In the genomic region with DNA sequence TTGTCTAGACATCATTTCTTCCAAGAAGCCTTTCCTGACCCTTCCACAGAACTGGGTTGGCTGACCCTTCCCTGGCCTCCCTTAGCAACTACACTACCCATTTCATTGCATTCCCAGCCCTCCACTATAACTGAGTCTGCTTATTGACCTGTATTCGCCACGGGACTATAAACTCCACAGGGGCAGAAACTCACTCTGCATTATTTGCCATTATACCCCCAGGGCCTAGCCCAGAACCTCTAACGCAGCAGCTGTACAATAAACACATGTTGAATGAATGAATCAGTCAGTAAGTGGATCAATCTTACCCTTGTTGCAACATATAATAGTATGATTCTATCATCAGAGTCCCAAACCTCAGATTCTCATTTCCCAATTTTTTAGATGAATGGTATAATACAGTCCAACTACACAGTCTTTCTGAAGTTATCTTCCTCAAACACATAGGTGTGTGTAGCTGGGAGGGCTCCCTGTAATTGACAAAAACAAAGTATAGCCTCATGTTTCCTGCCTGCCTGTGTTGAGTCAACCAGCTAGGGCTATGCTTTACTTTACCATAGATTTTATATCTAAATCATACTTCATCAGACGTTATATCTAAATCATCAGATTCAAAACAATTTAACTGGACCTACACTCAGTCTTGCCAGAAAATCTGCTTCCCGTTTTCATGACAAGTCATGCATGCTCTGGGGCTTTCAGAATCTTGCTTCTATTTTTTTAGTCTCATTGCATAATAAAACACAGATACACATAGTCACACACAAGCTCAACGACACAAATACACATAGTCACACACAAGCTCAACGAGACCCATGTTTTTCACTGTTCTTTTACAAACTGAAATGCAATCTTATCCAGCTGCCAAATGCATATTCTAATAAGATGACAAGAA, we compare ENCODE assay signal across 13 cellular contexts.
A peak's percentile ranks its signal among the peaks of the same experiment; 100 is the strongest.
DNase-seq lines count a peak whose midpoint lies in the region; ATAC-seq and TF ChIP-seq lines count a peak whose summit lies in the region.
"Had no signal": no experiment of that assay in that cellular context is flagged by ENCODE, and none has a peak within 500 bp of the region (broad histone marks: within the 10 kb centered on the region; RNA-seq: fewer than 3 reads in every experiment).

No MANE protein-coding gene starts in this region.

- POLR2A ChIA-PET in OCI-LY7 (lab: Charles Lee) = interaction anchor here (0.5 to 0.9 kb wide), 4 partner anchors 20 to 213 kb away, joined by 3 read pairs; no protein-coding TSS in a partner anchor

- peak overlapping the region; percentile 59 for H3K4me2 ChIP-seq in OCI-LY7 (ENCODE audit: low read length)
- H3K4me2 ChIP-seq: PC-9 had no signal

- no peaks in the 10 kb centered on the region for H3K27me3 ChIP-seq in sigmoid colon

- CTCF ChIA-PET in OCI-LY7 (lab: Charles Lee; ENCODE audit: unreplicated experiment) = no interaction called here

- no peaks in the 10 kb centered on the region for H3K9me2 ChIP-seq in OCI-LY7 (ENCODE audit: insufficient read depth, low read length)

- BruUV-seq in OCI-LY7 (replicated peaks; lab: Mats Ljungman, UMichigan) = no TSS peak

- H3K9me3 ChIP-seq in OCI-LY7 (ENCODE audit: low read length) (no peaks in the 10 kb centered on the region), sigmoid colon (peaks cover 0 to 7% (median under 1%) of the 10 kb centered on the region in 4 donors)

- peaks cover 22% of the 10 kb centered on the region for H3K4me1 ChIP-seq in OCI-LY7 (ENCODE audit: insufficient read depth, low read length, poor library complexity, severe bottlenecking)
- H3K4me1 ChIP-seq in sigmoid colon = no peaks in the 10 kb centered on the region

- H3K27ac ChIP-seq in OCI-LY7 (ENCODE audit: low read depth, low read length, poor library complexity, severe bottlenecking) = peak overlapping the region; percentile 59
- H3K27ac ChIP-seq in sigmoid colon = peak overlapping the region; percentile 25 to 53 (median 48)
- H3K27ac ChIP-seq: PC-9 had no signal

- no peaks in the 10 kb centered on the region for H3K36me3 ChIP-seq in OCI-LY7 (ENCODE audit: insufficient read depth, low read length)
- H3K36me3 ChIP-seq in sigmoid colon = no peaks in the 10 kb centered on the region

- no peak for TF ChIP-seq EP300 in sigmoid colon (IDR thresholded peaks at IDR 0.05)

- intact Hi-C loops in OCI-LY7 (cut with micrococcal nuclease; ENCODE audit: unreplicated experiment) (no loop called here), sigmoid colon (cut with DNase I) (no loop called here)

- no peaks in the 10 kb centered on the region for H4K20me1 ChIP-seq in OCI-LY7 (ENCODE audit: insufficient read depth, low read length)

- no peaks in the 10 kb centered on the region for H3K79me2 ChIP-seq in OCI-LY7 (ENCODE audit: insufficient read depth, low read depth, low read length)

- peak overlapping the region; percentile 93 for H2AFZ ChIP-seq in OCI-LY7 (ENCODE audit: low read length)
- H2AFZ ChIP-seq: PC-9 had no signal

- no peak for TF ChIP-seq CTCF in OCI-LY7 (conservative IDR thresholded peaks at IDR 0.05; ENCODE audit: low read length)
- no peak for TF ChIP-seq CTCF in sigmoid colon (IDR thresholded peaks at IDR 0.05)

- DNase-seq in EL = peak; percentile 65
- peak; percentile 73 for DNase-seq in OCI-LY7 (ENCODE audit: low spot score)
- DNase-seq in fibroblast of peridontal ligament (ENCODE audit: extremely low read depth) = peak; percentile 83
- no peak for DNase-seq in sigmoid colon
- DNase-seq in NCI-H1417 (lab: John Stamatoyannopoulos, UW) = no peak
- DNase-seq in pons (ENCODE audit: low spot score) = no peak
- no peak for DNase-seq in hypothalamus (lab: John Stamatoyannopoulos, UW)
- DNase-seq: activated CD4-positive, alpha-beta T cell treated with anti-CD3 and anti-CD28 coated beads, Interleukin-2, amount 50 U/mL, for 48 hours; cerebellar nuclear complex; DMS 273 treated with DMSO at 0.1 percent for 48 hours; PC-9 had no signal

- no peak for ATAC-seq in GM19397 (IDR thresholded peaks at IDR 0.05; ENCODE audit: unreplicated experiment)

- TF ChIP-seq POLR2A in sigmoid colon (IDR thresholded peaks at IDR 0.05) = no peak

- peak overlapping the region; percentile 21 for H3K4me3 ChIP-seq in OCI-LY7 (ENCODE audit: low read depth, low read length, poor library complexity, severe bottlenecking)
- no peak overlapping the region for H3K4me3 ChIP-seq in sigmoid colon
- H3K4me3 ChIP-seq: PC-9, skin epidermis had no signal

- 50 to 76% methylated on average over 7 of the region's 7 CpGs for WGBS in sigmoid colon, 2 donors

Comparison
In these comparisons a context has a peak if more than half of its experiments do, and no peak if none do; other contexts are left out.
1. DNase-seq: peak in EL (single experiment), OCI-LY7 (single experiment) and fibroblast of peridontal ligament (single experiment); none in sigmoid colon (single experiment), NCI-H1417 (0 of 3), pons (single experiment) and hypothalamus (0 of 51).